ENCODE assay signal across 24 cellular contexts in genomic region chr6:138226011-138226410, GRCh38. TPM values are rescaled to one million over a fixed set of nuclear protein-coding genes. Genes with fewer than 3 reads are reported as not detected.
DNase-seq lines count a peak whose midpoint lies in the region; TF ChIP-seq lines count a peak whose summit lies in the region.
"Had no signal": no experiment of that assay in that cellular context is flagged by ENCODE, and none has a peak within 500 bp of the region (broad histone marks: within the 10 kb centered on the region; RNA-seq: fewer than 3 reads in every experiment).

No MANE protein-coding gene starts in this region.

- DNase-seq in prostate gland (ENCODE audit: low spot score) (no peak), WERI-Rb-1 (no peak), OCI-LY7 (ENCODE audit: low spot score) (no peak), occipital lobe (lab: John Stamatoyannopoulos, UW) (no peak)
- DNase-seq: CD4-positive, CD25-positive, alpha-beta regulatory T cell; DMS153; H7; Karpas-422; NCI-H1092; NCI-H1417 treated with DMSO at 0.1 percent for 48 hours; NCI-H187 treated with DMSO at 0.1 percent for 48 hours; NCI-H345; NCI-H510A treated with DMSO at 0.1 percent for 48 hours; NCI-H774; Right ventricle myocardium superior; RPMI8226 had no signal

- BruUV-seq in OCI-LY7 (replicated peaks; lab: Mats Ljungman, UMichigan) = no TSS peak

- 0 out of 2 replicates have a peak, but pooled peaks cover 3% of the 10 kb centered on the region for H4K20me1 ChIP-seq in OCI-LY7 (ENCODE audit: insufficient read depth, low read length)

- H3K36me3 ChIP-seq in prostate gland (no peaks in the 10 kb centered on the region), WERI-Rb-1 (no peaks in the 10 kb centered on the region), OCI-LY7 (ENCODE audit: insufficient read depth, low read length) (no peaks in the 10 kb centered on the region)
- H3K36me3 ChIP-seq: SJSA1 had no signal

- no peak overlapping the region for H3K4me3 ChIP-seq in prostate gland
- H3K4me3 ChIP-seq in WERI-Rb-1 (ENCODE audit: low read depth, low read length) = no peak overlapping the region
- H3K4me3 ChIP-seq in OCI-LY7 (ENCODE audit: low read depth, low read length, poor library complexity, severe bottlenecking) = no peak overlapping the region
- H3K4me3 ChIP-seq: GM23248, SJSA1 had no signal

- no peak for TF ChIP-seq POLR2A in prostate gland (IDR thresholded peaks at IDR 0.05)

- H3K79me2 ChIP-seq in OCI-LY7 (ENCODE audit: insufficient read depth, low read depth, low read length) = no peaks in the 10 kb centered on the region

- intact Hi-C loops in prostate gland (cut with DNase I) (no loop called here), OCI-LY7 (cut with micrococcal nuclease; ENCODE audit: unreplicated experiment) (no loop called here)

- WGBS in prostate gland = 62% methylated on average over 4 of the region's 4 CpGs

- peaks cover 13% of the 10 kb centered on the region for H3K4me1 ChIP-seq in prostate gland (replicated peaks)
- no peaks in the 10 kb centered on the region for H3K4me1 ChIP-seq in OCI-LY7 (ENCODE audit: insufficient read depth, low read length, poor library complexity, severe bottlenecking)
- H3K4me1 ChIP-seq: SJSA1 had no signal

- H3K27ac ChIP-seq in 22Rv1 (peak overlapping the region; percentile 100), C4-2B (peak overlapping the region; percentile 100; the same call in 1 of the 2 replicates), cingulate gyrus (ENCODE audit: low read depth, low read length) (peak overlapping the region; percentile 39), prostate gland (peak overlapping the region; percentile 24 to 83), WERI-Rb-1 (no peak overlapping the region), OCI-LY7 (ENCODE audit: low read depth, low read length, poor library complexity, severe bottlenecking) (no peak overlapping the region)
- H3K27ac ChIP-seq: GM23248, SJSA1 had no signal

- H3K9me2 ChIP-seq in OCI-LY7 (ENCODE audit: insufficient read depth, low read length) = no peaks in the 10 kb centered on the region

- no peak overlapping the region for H2AFZ ChIP-seq in OCI-LY7 (ENCODE audit: low read length)
- H2AFZ ChIP-seq: GM23248 had no signal

- CTCF ChIA-PET in OCI-LY7 (lab: Charles Lee; ENCODE audit: unreplicated experiment) = no interaction called here

- TF ChIP-seq CTCF in 22Rv1 (IDR thresholded peaks at IDR 0.05) (no peak), C4-2B (conservative IDR thresholded peaks at IDR 0.05) (no peak), prostate gland (IDR thresholded peaks at IDR 0.05) (no peak), WERI-Rb-1 (IDR thresholded peaks at IDR 0.05; ENCODE audit: low read depth, low read length) (no peak), OCI-LY7 (conservative IDR thresholded peaks at IDR 0.05; ENCODE audit: low read length) (no peak)

- POLR2A ChIA-PET in OCI-LY7 (lab: Charles Lee) = interaction anchor here (0.9 to 1.3 kb wide), 2 partner anchors 9 to 652 kb away, joined by 4 read pairs; no protein-coding TSS in a partner anchor

- no peak overlapping the region for H3K4me2 ChIP-seq in OCI-LY7 (ENCODE audit: low read length)

- H3K27me3 ChIP-seq in prostate gland (replicated peaks; ENCODE audit: insufficient read depth) = no peaks in the 10 kb centered on the region
- no peaks in the 10 kb centered on the region for H3K27me3 ChIP-seq in WERI-Rb-1 (ENCODE audit: insufficient read depth, low read depth, severe bottlenecking)

- H3K9me3 ChIP-seq in prostate gland (no peaks in the 10 kb centered on the region), WERI-Rb-1 (ENCODE audit: severe bottlenecking) (no peaks in the 10 kb centered on the region), OCI-LY7 (ENCODE audit: low read length) (no peaks in the 10 kb centered on the region)
- H3K9me3 ChIP-seq: SJSA1 had no signal

RNA-seq across cellular contexts. Expression of gene PBOV1, which starts 7.7 kb away (rescaled TPM):
- not detected for total RNA-seq in prostate gland
- not detected in 2 replicates for total RNA-seq in OCI-LY7 (2014; rRNA removed; shearing (Covaris generic))
- total RNA-seq in OCI-LY7 (2022) = not detected in 2 replicates
- not detected for total RNA-seq in occipital lobe
- total RNA-seq: B cell; CD4-positive, CD25-positive, alpha-beta regulatory T cell; GM23248; H7; HepG2; HT1080; Right ventricle myocardium superior; SJSA1 had no signal

Comparison
In these comparisons a context has a peak if more than half of its experiments do, and no peak if none do; other contexts are left out.
1. H3K27ac ChIP-seq: peak in 22Rv1 (single experiment), C4-2B (single experiment), cingulate gyrus (single experiment) and prostate gland (2 of 2); none in WERI-Rb-1 (single experiment) and OCI-LY7 (single experiment).